7 cellular contexts compared by ENCODE assay signal in genomic region chr4:185142563-185142910, GRCh38. TPM values are rescaled to one million over a fixed set of nuclear protein-coding genes. Genes with fewer than 3 reads are reported as not detected.
DNase-seq lines count a peak whose midpoint lies in the region; ATAC-seq and FAIRE-seq lines count a peak whose summit lies in the region.

No MANE protein-coding gene starts in this region.

- peak; percentile 30 for ATAC-seq in HG03354 (IDR thresholded peaks at IDR 0.05; ENCODE audit: poor library complexity, severe bottlenecking, unreplicated experiment)
- ATAC-seq in activated naive CD8-positive, alpha-beta T cell treated with anti-CD3 and anti-CD28 coated beads, Interleukin-2, amount 50 U/mL, for 24 hours = peak; percentile 3
- ATAC-seq in left lobe of liver = peak; percentile 54
- ATAC-seq in HG03571 (IDR thresholded peaks at IDR 0.05; ENCODE audit: unreplicated experiment) = no peak

- H3K9me3 Mint-ChIP-seq in activated naive CD8-positive, alpha-beta T cell treated with anti-CD3 and anti-CD28 coated beads, Interleukin-2, amount 50 U/mL, for 24 hours = no peaks in the 10 kb centered on the region

- H3K4me3 Mint-ChIP-seq in activated naive CD8-positive, alpha-beta T cell treated with anti-CD3 and anti-CD28 coated beads, Interleukin-2, amount 50 U/mL, for 24 hours = peak overlapping the region; percentile 77

- peak overlapping the region; percentile 96 for H3K27ac ChIP-seq in temporal lobe (ENCODE audit: low read depth, low read length)

- FAIRE-seq in GM18507 (lab: Jason Lieb, UNC) = peak; percentile 12

- DNase-seq in GM18507 (ENCODE audit: extremely low spot score, insufficient read length, low read depth) = no peak
- no peak for DNase-seq in activated naive CD8-positive, alpha-beta T cell treated with anti-CD3 and anti-CD28 coated beads, Interleukin-2, amount 50 U/mL, for 24 hours
- no peak for DNase-seq in left lobe of liver (ENCODE audit: low spot score)
- no peak for DNase-seq in dermis blood vessel endothelial cell

- peak overlapping the region; percentile 47 for H3K27ac Mint-ChIP-seq in activated naive CD8-positive, alpha-beta T cell treated with anti-CD3 and anti-CD28 coated beads, Interleukin-2, amount 50 U/mL, for 24 hours

- H3K36me3 Mint-ChIP-seq in activated naive CD8-positive, alpha-beta T cell treated with anti-CD3 and anti-CD28 coated beads, Interleukin-2, amount 50 U/mL, for 24 hours (ENCODE audit: low read depth) = no peaks in the 10 kb centered on the region

- peaks cover 18% of the 10 kb centered on the region for H3K27me3 Mint-ChIP-seq in activated naive CD8-positive, alpha-beta T cell treated with anti-CD3 and anti-CD28 coated beads, Interleukin-2, amount 50 U/mL, for 24 hours

- peaks cover 15% of the 10 kb centered on the region for H3K4me1 Mint-ChIP-seq in activated naive CD8-positive, alpha-beta T cell treated with anti-CD3 and anti-CD28 coated beads, Interleukin-2, amount 50 U/mL, for 24 hours

RNA-seq across cellular contexts. Expression of gene SLC25A4, which starts 0.5 kb away (rescaled TPM):
- total RNA-seq in left lobe of liver (30.6 TPM), temporal lobe (26.1 TPM), dermis blood vessel endothelial cell (8.8 and 10.8 TPM in 2 replicates)
